ENCODE assay signal across 32 cellular contexts in genomic region chr2:164134368-164134767, GRCh38.
"Had no signal": no experiment of that assay in that cellular context is flagged by ENCODE, and none has a peak within 500 bp of the region (broad histone marks: within the 10 kb centered on the region; RNA-seq: fewer than 3 reads in every experiment).

No MANE protein-coding gene starts in this region.

- H3K4me1 ChIP-seq: adrenal gland, body of pancreas, breast epithelium had no signal

- H3K36me3 ChIP-seq: adrenal gland, brain microvascular endothelial cell, breast epithelium had no signal

- DNase-seq: activated B cell treated with CpG ODN at 0.5 μM for 24 hours; activated CD4-positive, alpha-beta memory T cell treated with anti-CD3 and anti-CD28 coated beads for 36 hours; activated CD4-positive, alpha-beta T cell treated with anti-CD3 and anti-CD28 coated beads for 4 hours; activated CD4-positive, alpha-beta T cell treated with anti-CD3 and anti-CD28 coated beads, Interleukin-2, amount 10 ng/mL, durations not matched to agents 24 days and 14 days; activated CD4-positive, alpha-beta T cell treated with anti-CD3 and anti-CD28 coated beads, Interleukin-2, amount 50 U/mL, for 1 hour; activated CD4-positive, alpha-beta T cell treated with anti-CD3 and anti-CD28 coated beads, Interleukin-2, amount 50 U/mL, for 4 hours; activated CD4-positive, CD25-positive, alpha-beta regulatory T cell treated with anti-CD3 and anti-CD28 coated beads, Interleukin-2, amount 50 U/mL, for 72 hours; activated CD8-positive, alpha-beta memory T cell treated with anti-CD3 and anti-CD28 coated beads, Interleukin-2, amount 50 U/mL, for 4 hours; activated CD8-positive, alpha-beta T cell treated with anti-CD3 and anti-CD28 coated beads for 36 hours; activated effector memory CD4-positive, alpha-beta T cell treated with anti-CD3 and anti-CD28 coated beads, Interleukin-2, amount 50 U/mL, for 16 hours; activated gamma-delta T cell treated with Interleukin-2 at 50 U/mL for 16 hours; activated naive CD4-positive, alpha-beta T cell; activated naive CD4-positive, alpha-beta T cell treated with anti-CD3 and anti-CD28 coated beads for 36 hours; activated naive CD4-positive, alpha-beta T cell treated with anti-CD3 and anti-CD28 coated beads, Interleukin-2, amount 50 U/mL, for 16 hours; activated naive CD8-positive, alpha-beta T cell treated with anti-CD3 and anti-CD28 coated beads for 36 hours; activated T-cell treated with anti-CD3 and anti-CD28 coated beads for 4 hours; activated T-cell treated with anti-CD3 and anti-CD28 coated beads, Interleukin-2, amount 50 U/mL, for 1 hour; activated T-cell treated with anti-CD3 and anti-CD28 coated beads, Interleukin-2, amount 50 U/mL, for 4 hours; activated T-cell treated with anti-CD3 and anti-CD28 coated beads, Interleukin-2, amount 50 U/mL, for 72 hours; adrenal gland; amniotic stem cell; aorta; body of pancreas; brain microvascular endothelial cell; central memory CD4-positive, alpha-beta T cell; T-helper 1 cell; T-helper 2 cell; T-helper 9 cell had no signal

- ATAC-seq: activated CD8-positive, alpha-beta T cell treated with anti-CD3 and anti-CD28 coated beads for 36 hours; activated naive CD4-positive, alpha-beta T cell treated with anti-CD3 and anti-CD28 coated beads, Interleukin-2, amount 50 U/mL, for 72 hours; activated T-cell treated with anti-CD3 and anti-CD28 coated beads, Interleukin-2, amount 50 U/mL, for 4 hours; activated T-cell treated with anti-CD3 and anti-CD28 coated beads, Interleukin-2, amount 50 U/mL, for 72 hours; activated T-helper 17 cell treated with anti-CD3 and anti-CD28 coated beads, Interleukin-2, amount 50 U/mL, for 72 hours; body of pancreas had no signal

- H3K27ac ChIP-seq: adrenal gland, body of pancreas, brain microvascular endothelial cell, breast epithelium, VCaP had no signal

- H3K27me3 ChIP-seq: adrenal gland, body of pancreas, brain microvascular endothelial cell, breast epithelium had no signal

- H3K4me3 ChIP-seq: adrenal gland, body of pancreas, breast epithelium had no signal

- H3K9me3 ChIP-seq: adrenal gland, body of pancreas, breast epithelium had no signal
